In genomic region chr19:39408392-39409206, GRCh38 we compare ENCODE assay signal across 8 cellular contexts. TPM values are rescaled to one million over a fixed set of nuclear protein-coding genes. Genes with fewer than 3 reads are reported as not detected.
DNase-seq lines count a peak whose midpoint lies in the region; ATAC-seq, FAIRE-seq and TF ChIP-seq lines count a peak whose summit lies in the region.

No MANE protein-coding gene starts in this region.

- peaks cover 100% of the 10 kb centered on the region for H3K36me3 Mint-ChIP-seq in Calu3 (ENCODE audit: insufficient read depth, unreplicated experiment)

- peaks cover 52% of the 10 kb centered on the region for H3K4me1 Mint-ChIP-seq in Calu3 (ENCODE audit: low read depth, unreplicated experiment)

- intact Hi-C loops in Calu3 (cut with micrococcal nuclease; ENCODE audit: unreplicated experiment), result no loop called here

- WGBS in small intestine, 3 donors, result 4 to 16% (median 7%) methylated on average over 20 of the region's 20 CpGs

- no peaks in the 10 kb centered on the region for H3K27me3 ChIP-seq in MG63
- H3K27me3 ChIP-seq in small intestine (ENCODE audit: control insufficient read depth in 2 of 2, insufficient read depth in 2 of 2, low read length in 2 of 2), result no peaks in the 10 kb centered on the region

- H3K9me3 Mint-ChIP-seq in Calu3 (ENCODE audit: low read depth, unreplicated experiment), result no peaks in the 10 kb centered on the region

- peak overlapping the region; percentile 94 for H3K27ac Mint-ChIP-seq in Calu3 (ENCODE audit: unreplicated experiment)

- TSS peak; percentile 83 for BruUV-seq in Calu3 (replicated peaks; lab: Mats Ljungman, UMichigan)

- DNase-seq in Calu3, result peak; percentile 32
- peak; percentile 49 for DNase-seq in MG63
- peak; percentile 54 to 59 for DNase-seq in activated T-cell treated with anti-CD3 and anti-CD28 coated beads, Interleukin-2, amount 50 U/mL, for 48 hours
- peak; percentile 30 for DNase-seq in glomerular visceral epithelial cell (ENCODE audit: extremely low spot score)
- peak; percentile 66 for DNase-seq in small intestine
- DNase-seq in stimulated activated CD4-positive, alpha-beta T cell treated with anti-CD3 and anti-CD28 coated beads, Interleukin-2, amount 100 ng/mL, for 48 hours, result no peak
- no peak for DNase-seq in cortex of kidney (lab: John Stamatoyannopoulos, UW)

- peak overlapping the region; percentile 77 for H3K4me3 Mint-ChIP-seq in Calu3 (ENCODE audit: low read depth, unreplicated experiment)

- H3K27ac ChIP-seq in small intestine (ENCODE audit: low read depth in 1 of 2, low read length in 1 of 2), result peak overlapping the region; percentile 97 to 100

- peaks cover 0 to 6% of the 10 kb centered on the region in 2 donors for H3K4me1 ChIP-seq in small intestine (ENCODE audit: control insufficient read depth in 2 of 2, insufficient read depth in 1 of 2, low read depth in 1 of 2, low read length in 1 of 2)

- CTCF ChIA-PET in Calu3 (lab: Charles Lee), result interaction anchor here (0.7 to 2.4 kb wide), 3 partner anchors 10 to 18 kb away, joined by 3 to 11 read pairs (median 4); partner anchors contain the start of genes MED29 and PAF1

- TF ChIP-seq CTCF in Calu3 (IDR thresholded peaks at IDR 0.05; ENCODE audit: unreplicated experiment), result no peak

- H3K4me3 ChIP-seq in MG63 (peak overlapping the region; percentile 88), small intestine (ENCODE audit: low read depth in 1 of 2, low read length in 2 of 2) (peak overlapping the region; percentile 99)

- no peaks in the 10 kb centered on the region for H3K9me3 ChIP-seq in MG63
- H3K9me3 ChIP-seq in small intestine (ENCODE audit: control insufficient read depth, low read depth), result no peaks in the 10 kb centered on the region

- no peak for ATAC-seq in GM18867 (IDR thresholded peaks at IDR 0.05; ENCODE audit: unreplicated experiment)

- H3K36me3 ChIP-seq in MG63 (peaks cover 21% of the 10 kb centered on the region), small intestine (ENCODE audit: control insufficient read depth in 2 of 2, insufficient read depth in 2 of 2, low read length in 2 of 2) (peaks cover 5 to 10% of the 10 kb centered on the region in 2 donors)

- no peak for FAIRE-seq in small intestine (lab: Jason Lieb, UNC)

- no peaks in the 10 kb centered on the region for H3K27me3 Mint-ChIP-seq in Calu3 (ENCODE audit: unreplicated experiment)

RNA-seq across cellular contexts. Expression of gene ZFP36, which starts 2.0 kb away (rescaled TPM):
- total RNA-seq in Calu3 (2022), result 70.8 and 107 TPM in 2 replicates
- 0.66 and 1.4 TPM in 2 replicates for total RNA-seq in MG63 (2014; rRNA removed; shearing (Covaris generic); ENCODE audit: low replicate concordance)
- polyA plus RNA-seq in small intestine, result 100 to 1,000 TPM; 104 to 222 (median 167) TPM

RNA-seq across cellular contexts. Expression of gene PLEKHG2, which starts 3.9 kb away (rescaled TPM):
- total RNA-seq in Calu3 (2022), result 64.1 and 65.3 TPM in 2 replicates
- 3.0 and 12.4 TPM in 2 replicates for total RNA-seq in MG63 (2014; rRNA removed; shearing (Covaris generic); ENCODE audit: low replicate concordance)
- 1 to 10 TPM; 1.9 to 6.5 (median 6.1) TPM for polyA plus RNA-seq in small intestine

RNA-seq across cellular contexts. Expression of gene MED29, which starts 17.4 kb away (rescaled TPM):
- 56.8 and 66.6 TPM in 2 replicates for total RNA-seq in Calu3 (2022)
- total RNA-seq in MG63 (2014; rRNA removed; shearing (Covaris generic); ENCODE audit: low replicate concordance), result 18.1 and 26.5 TPM in 2 replicates
- polyA plus RNA-seq in small intestine, result 10 to 100 TPM; 20.3 to 29.3 (median 21.9) TPM

RNA-seq across cellular contexts. Expression of gene PAF1, which starts 17.7 kb away (rescaled TPM):
- 64.3 and 72.7 TPM in 2 replicates for total RNA-seq in Calu3 (2022)
- total RNA-seq in MG63 (2014; rRNA removed; shearing (Covaris generic); ENCODE audit: low replicate concordance), result 62.0 and 62.4 TPM in 2 replicates
- 10 to 100 TPM; 32.9 to 39.2 (median 36.5) TPM for polyA plus RNA-seq in small intestine

RNA-seq across cellular contexts. Expression of gene RPS16, which starts 27.1 kb away (rescaled TPM):
- 1,912 and 1,929 TPM in 2 replicates for total RNA-seq in Calu3 (2022)
- 95.9 and 97.8 TPM in 2 replicates for total RNA-seq in MG63 (2014; rRNA removed; shearing (Covaris generic); ENCODE audit: low replicate concordance)
- 1,000 to 10,000 TPM; 1,341 to 3,643 (median 3,272) TPM for polyA plus RNA-seq in small intestine

Comparison
In these comparisons a context has a peak if more than half of its experiments do, and no peak if none do; other contexts are left out.
1. DNase-seq: peak in Calu3 (single experiment), MG63 (single experiment), activated T-cell treated with anti-CD3 and anti-CD28 coated beads, Interleukin-2, amount 50 U/mL, for 48 hours (2 of 2), glomerular visceral epithelial cell (single experiment) and small intestine (single experiment); none in stimulated activated CD4-positive, alpha-beta T cell treated with anti-CD3 and anti-CD28 coated beads, Interleukin-2, amount 100 ng/mL, for 48 hours (0 of 2) and cortex of kidney (single experiment).
2. RNA of gene ZFP36, which starts 2.0 kb away (total RNA-seq): 70.8 to 107 TPM in Calu3; 0.66 to 1.4 TPM in MG63; every median in the first group is over 10 times any median in the second.